8 cellular contexts compared by ENCODE assay signal in the genomic region with DNA sequence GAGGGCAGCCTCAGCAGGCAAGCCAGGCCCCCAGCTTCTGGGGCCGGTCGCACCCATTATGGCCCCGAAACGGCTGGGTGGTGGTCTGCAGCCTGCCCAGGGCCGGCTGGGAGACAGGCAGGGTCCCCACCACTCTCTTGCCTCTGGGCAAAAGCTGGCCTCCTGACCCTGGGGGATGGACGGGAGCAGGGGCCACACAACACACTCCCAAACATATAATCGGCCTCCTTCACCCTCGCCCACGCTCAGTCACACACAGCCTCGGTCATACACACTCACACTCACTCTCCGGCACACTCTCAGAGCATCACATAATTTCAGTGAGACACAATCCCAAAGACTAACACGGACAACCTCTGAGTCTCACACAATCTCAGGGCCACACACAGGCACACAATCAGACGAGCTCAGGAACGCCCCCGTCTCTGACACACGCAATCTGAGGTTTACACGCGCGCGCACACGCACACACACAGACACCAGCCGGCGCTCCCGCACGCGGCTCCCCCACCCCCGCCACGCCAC. TPM values are rescaled to one million over a fixed set of nuclear protein-coding genes. Genes with fewer than 3 reads are reported as not detected.
DNase-seq lines count a peak whose midpoint lies in the region; ATAC-seq and TF ChIP-seq lines count a peak whose summit lies in the region.

No MANE protein-coding gene starts in this region.

- H3K4me1 Mint-ChIP-seq in HFFc6 (ENCODE audit: low read depth) (peaks cover 37% of the 10 kb centered on the region), memory B cell (peaks cover 13% of the 10 kb centered on the region)

- intact Hi-C loops in ascending aorta (cut with DNase I): loop anchor here (1.0 to 5.0 kb wide), 4 partner anchors 95 to 496 kb away; partner anchors contain the start of genes ATPAF2, DRG2, GID4 and MED9
- intact Hi-C loops in aorta (cut with DNase I): loop anchor here in 1 of 2 donors (5.0 kb wide), 1 partner anchor 94 kb away; the partner anchor contains the start of gene RASD1

- H3K27ac Mint-ChIP-seq in HFFc6 (peak overlapping the region; percentile 86), memory B cell (peak overlapping the region; percentile 76)

- H3K27me3 ChIP-seq in ascending aorta: no peaks in the 10 kb centered on the region
- H3K27me3 ChIP-seq in aorta (ENCODE audit: control insufficient read depth in 1 of 2, insufficient read depth in 2 of 2, low read length in 1 of 2): no peaks in the 10 kb centered on the region

- DNase-seq in AG10803 (ENCODE audit: low read depth): no peak
- DNase-seq in HFFc6: no peak
- DNase-seq in ascending aorta (ENCODE audit: low spot score in 2 of 2): no peak
- no peak for DNase-seq in memory B cell (ENCODE audit: low spot score in 2 of 2)
- DNase-seq in aorta: no peak
- DNase-seq in NCI-H1105 (lab: John Stamatoyannopoulos, UW): no peak
- no peak for DNase-seq in left lobe of liver (ENCODE audit: low spot score)
- no peak for DNase-seq in hepatic stellate cell (ENCODE audit: low spot score)

- H3K27me3 Mint-ChIP-seq in HFFc6 (ENCODE audit: insufficient read depth): peaks cover 3% of the 10 kb centered on the region; the same call in 1 of the 2 replicates
- no peaks in the 10 kb centered on the region for H3K27me3 Mint-ChIP-seq in memory B cell

- TF ChIP-seq CTCF in AG10803 (conservative IDR thresholded peaks at IDR 0.05; ENCODE audit: low read length) (no peak), HFFc6 (IDR thresholded peaks at IDR 0.05) (no peak), ascending aorta (IDR thresholded peaks at IDR 0.05) (no peak)

- H3K9me3 ChIP-seq in ascending aorta (no peaks in the 10 kb centered on the region), aorta (ENCODE audit: control insufficient read depth, low read length) (no peaks in the 10 kb centered on the region)

- ATAC-seq in memory B cell (ENCODE audit: low read depth) (no peak), aorta (ENCODE audit: low FRiP score) (no peak), left lobe of liver (no peak)

- H3K4me3 Mint-ChIP-seq in HFFc6 (peak overlapping the region; percentile 91), memory B cell (peak overlapping the region; percentile 85)

- H3K36me3 ChIP-seq in ascending aorta: no peaks in the 10 kb centered on the region
- no peaks in the 10 kb centered on the region for H3K36me3 ChIP-seq in aorta (ENCODE audit: control insufficient read depth in 1 of 2, insufficient read depth in 2 of 2, low read length in 1 of 2)

- H3K36me3 Mint-ChIP-seq in HFFc6 (ENCODE audit: low read depth) (0 out of 2 replicates have a peak, but pooled peaks cover 4% of the 10 kb centered on the region), memory B cell (no peaks in the 10 kb centered on the region)

- 0 to 1% methylated on average over 24 to 28 of the region's 28 CpGs for WGBS in aorta, 2 donors

- no peaks in the 10 kb centered on the region for H3K9me3 Mint-ChIP-seq in HFFc6
- no peaks in the 10 kb centered on the region for H3K9me3 Mint-ChIP-seq in memory B cell

- H3K4me1 ChIP-seq in ascending aorta: peaks cover 2 to 14% of the 10 kb centered on the region in 2 donors
- peaks cover 0 to 4% of the 10 kb centered on the region in 2 donors for H3K4me1 ChIP-seq in aorta (ENCODE audit: control insufficient read depth in 1 of 2, insufficient read depth in 2 of 2, low read length in 2 of 2)

- H3K27ac ChIP-seq in ascending aorta (peak overlapping the region; percentile 69 to 85), aorta (ENCODE audit: low read depth in 1 of 2, low read length in 2 of 2) (no peak overlapping the region)

- H3K4me3 ChIP-seq in AG10803 (ENCODE audit: low read length): peak overlapping the region; percentile 81
- peak overlapping the region; percentile 79 to 80 for H3K4me3 ChIP-seq in ascending aorta
- peak overlapping the region; percentile 62 to 63 for H3K4me3 ChIP-seq in aorta (ENCODE audit: low read length in 2 of 2)

RNA-seq across cellular contexts. Expression of gene PEMT, which starts 0.6 kb away (rescaled TPM):
- 10 to 100 TPM; 33.0 to 49.2 (median 44.0) TPM for total RNA-seq in HFFc6 (2021; fragmentation: NEBNext Ultra II Directional; extraction: Animal tissue kit (Norgen Biotek cat#: 25700))
- total RNA-seq in ascending aorta (690 TPM), aorta (10 to 100 TPM; 15.3 to 17.7 TPM), left lobe of liver (180 TPM)
- 10 to 100 TPM in 1 of 2 donors, 1 to 10 TPM in 1; 4.5 to 23.8 TPM for polyA plus RNA-seq in aorta

Comparison
In these comparisons a context has a peak if more than half of its experiments do, and no peak if none do; other contexts are left out.
1. H3K27ac ChIP-seq: peak in ascending aorta (2 of 2); none in aorta (0 of 2).
2. Peak in every context shown above with its lines, with median percentiles within 50 percentile points of each other: H3K4me3 ChIP-seq.